16 cellular contexts compared by ENCODE assay signal in genomic region chr18:24678113-24678512, GRCh38.
A peak's percentile ranks its signal among the peaks of the same experiment; 100 is the strongest.
DNase-seq lines count a peak whose midpoint lies in the region; ATAC-seq, FAIRE-seq and TF ChIP-seq lines count a peak whose summit lies in the region.
"Had no signal": no experiment of that assay in that cellular context is flagged by ENCODE, and none has a peak within 500 bp of the region (broad histone marks: within the 10 kb centered on the region; RNA-seq: fewer than 3 reads in every experiment).

No MANE protein-coding gene starts in this region.

- intact Hi-C loops in HepG2 (cut with micrococcal nuclease; ENCODE audit: unreplicated experiment) (no loop called here), right lobe of liver (cut with DNase I) (no loop called here)

- FAIRE-seq in HepG2 (lab: Jason Lieb, UNC) (no peak), GM19239 (lab: Jason Lieb, UNC) (no peak)
- FAIRE-seq: H54 had no signal

- WGBS in HepG2 (ENCODE audit: low lambda C conversion rate): 44% methylated on average over 1 of the region's 1 CpG
- 82% methylated on average over 1 of the region's 1 CpG for WGBS in right lobe of liver (ENCODE audit: insufficient coverage, low coverage, low lambda C conversion rate, missing lambda C conversion rate)

- H3K27ac Mint-ChIP-seq in activated naive CD8-positive, alpha-beta T cell treated with anti-CD3 and anti-CD28 coated beads for 36 hours: no peak overlapping the region
- H3K27ac Mint-ChIP-seq in activated T-helper 17 cell treated with anti-CD3 and anti-CD28 coated beads, Interleukin-2, amount 50 U/mL, for 72 hours: no peak overlapping the region

- no peaks in the 10 kb centered on the region for H3K79me2 ChIP-seq in HepG2 (ENCODE audit: insufficient read depth, low read length)

- CTCF ChIA-PET in HepG2 (lab: Yijun Ruan, JAX; ENCODE audit: low intra/inter-chr PET ratio, low total read pairs): no interaction called here

- TF ChIP-seq RAD21 in HepG2 (CRISPR knock-in tag; IDR thresholded peaks at IDR 0.05): no peak

- no peaks in the 10 kb centered on the region for H3K4me1 ChIP-seq in HepG2 (ENCODE audit: insufficient read depth, low read length)
- no peaks in the 10 kb centered on the region for H3K4me1 ChIP-seq in right lobe of liver
- H3K4me1 ChIP-seq: BLaER1, Caco-2 had no signal

- in situ Hi-C loops in HepG2 (cut with HindIII; ENCODE audit: extremely low pct_ligation_motif_present, low pct_unique_long_range_greater_than_20kb): no loop called here

- no peak overlapping the region for H2AFZ ChIP-seq in HepG2 (ENCODE audit: low read length)

- TF ChIP-seq CTCF in HepG2 (CRISPR knock-in tag; IDR thresholded peaks at IDR 0.05) (no peak), right lobe of liver (IDR thresholded peaks at IDR 0.05) (no peak)

- H3K27ac ChIP-seq in HepG2 (ENCODE audit: extremely low read length, insufficient read depth, low read length) (no peak overlapping the region), right lobe of liver (no peak overlapping the region)
- H3K27ac ChIP-seq: 22Rv1, BLaER1 had no signal

- no peaks in the 10 kb centered on the region for H3K27me3 ChIP-seq in HepG2 (ENCODE audit: control insufficient read depth in 1 of 2, insufficient read depth in 2 of 2, low read length in 2 of 2)
- H3K27me3 ChIP-seq in right lobe of liver: no peaks in the 10 kb centered on the region
- H3K27me3 ChIP-seq: BLaER1 had no signal

- no peak overlapping the region for H3K4me3 Mint-ChIP-seq in activated naive CD8-positive, alpha-beta T cell treated with anti-CD3 and anti-CD28 coated beads for 36 hours
- H3K4me3 Mint-ChIP-seq in activated T-helper 17 cell treated with anti-CD3 and anti-CD28 coated beads, Interleukin-2, amount 50 U/mL, for 72 hours: no peak overlapping the region
- H3K4me3 Mint-ChIP-seq: CD8-positive, alpha-beta memory T cell; IgD-negative memory B cell had no signal

- peaks cover 4% of the 10 kb centered on the region for H3K27me3 Mint-ChIP-seq in activated naive CD8-positive, alpha-beta T cell treated with anti-CD3 and anti-CD28 coated beads for 36 hours
- peaks cover 19% of the 10 kb centered on the region for H3K27me3 Mint-ChIP-seq in activated T-helper 17 cell treated with anti-CD3 and anti-CD28 coated beads, Interleukin-2, amount 50 U/mL, for 72 hours

- TF ChIP-seq POLR2A in HepG2 (IDR thresholded peaks at IDR 0.05; ENCODE audit: insufficient read depth in 1 of 2, low read depth in 2 of 2, low read length in 2 of 2) (no peak), right lobe of liver (IDR thresholded peaks at IDR 0.05) (no peak)

- ATAC-seq in HepG2 (no peak), right lobe of liver (no peak)
- ATAC-seq in activated T-helper 17 cell treated with anti-CD3 and anti-CD28 coated beads, Interleukin-2, amount 50 U/mL, for 72 hours (replicated peaks): no peak
- ATAC-seq: HCT116 had no signal

- H3K36me3 Mint-ChIP-seq in activated naive CD8-positive, alpha-beta T cell treated with anti-CD3 and anti-CD28 coated beads for 36 hours: no peaks in the 10 kb centered on the region
- no peaks in the 10 kb centered on the region for H3K36me3 Mint-ChIP-seq in activated T-helper 17 cell treated with anti-CD3 and anti-CD28 coated beads, Interleukin-2, amount 50 U/mL, for 72 hours (ENCODE audit: low read depth)
- H3K36me3 Mint-ChIP-seq: CD8-positive, alpha-beta memory T cell; IgD-negative memory B cell had no signal

- H3K4me2 ChIP-seq in HepG2 (ENCODE audit: low read depth, low read length): no peak overlapping the region
- H3K4me2 ChIP-seq: BLaER1 had no signal

- H3K9me3 ChIP-seq in HepG2 (ENCODE audit: low read length) (no peaks in the 10 kb centered on the region), right lobe of liver (no peaks in the 10 kb centered on the region)
- H3K9me3 ChIP-seq: BLaER1, Caco-2 had no signal

- DNase-seq in HepG2 (ENCODE audit: low spot score): no peak
- no peak for DNase-seq in right lobe of liver
- DNase-seq in inferior parietal cortex (ENCODE audit: extremely low spot score): peak; percentile 64
- peak; percentile 48 for DNase-seq in retina
- DNase-seq in GM19239 (ENCODE audit: insufficient read length, low spot score): no peak
- no peak for DNase-seq in activated naive CD8-positive, alpha-beta T cell treated with anti-CD3 and anti-CD28 coated beads for 36 hours
- DNase-seq: Caco-2; CD8-positive, alpha-beta memory T cell; DMS53; GF-D8 had no signal

- H4K20me1 ChIP-seq in HepG2 (ENCODE audit: insufficient read depth, low read length): no peaks in the 10 kb centered on the region
- H4K20me1 ChIP-seq: BLaER1 had no signal

- no peak overlapping the region for H3K4me3 ChIP-seq in HepG2 (replicated peaks in 1 of 3; ENCODE audit: insufficient read depth in 1 of 3, low read depth in 2 of 3, low read length in 3 of 3)
- H3K4me3 ChIP-seq in right lobe of liver: no peak overlapping the region
- H3K4me3 ChIP-seq: BLaER1 had no signal

- no peak for TF ChIP-seq EP300 in HepG2 (IDR thresholded peaks at IDR 0.05; ENCODE audit: low read depth in 2 of 2, low read length in 2 of 2)
- TF ChIP-seq EP300 in HepG2 (CRISPR knock-in tag; IDR thresholded peaks at IDR 0.05; ENCODE audit: borderline replicate concordance): no peak

- peaks cover 4% of the 10 kb centered on the region for H3K4me1 Mint-ChIP-seq in activated naive CD8-positive, alpha-beta T cell treated with anti-CD3 and anti-CD28 coated beads for 36 hours
- H3K4me1 Mint-ChIP-seq in activated T-helper 17 cell treated with anti-CD3 and anti-CD28 coated beads, Interleukin-2, amount 50 U/mL, for 72 hours: peaks cover 5% of the 10 kb centered on the region
- H3K4me1 Mint-ChIP-seq: CD8-positive, alpha-beta memory T cell; IgD-negative memory B cell had no signal

- POLR2A ChIA-PET in HepG2 (lab: Yijun Ruan, JAX): no interaction called here

- no peaks in the 10 kb centered on the region for H3K36me3 ChIP-seq in HepG2 (replicated peaks in 1 of 2; ENCODE audit: control insufficient read depth in 1 of 2, insufficient read depth in 2 of 2, low read length in 2 of 2)
- no peaks in the 10 kb centered on the region for H3K36me3 ChIP-seq in right lobe of liver
- H3K36me3 ChIP-seq: BLaER1 had no signal

- no peaks in the 10 kb centered on the region for H3K9me3 Mint-ChIP-seq in activated naive CD8-positive, alpha-beta T cell treated with anti-CD3 and anti-CD28 coated beads for 36 hours
- H3K9me3 Mint-ChIP-seq in activated T-helper 17 cell treated with anti-CD3 and anti-CD28 coated beads, Interleukin-2, amount 50 U/mL, for 72 hours: no peaks in the 10 kb centered on the region
- H3K9me3 Mint-ChIP-seq: CD8-positive, alpha-beta memory T cell; IgD-negative memory B cell had no signal

- no peak overlapping the region for H3K9ac ChIP-seq in HepG2 (ENCODE audit: insufficient read depth, low read depth, low read length)
- H3K9ac ChIP-seq: BLaER1 had no signal

- no TSS peak for BruUV-seq in HepG2 (replicated peaks; lab: Mats Ljungman, UMichigan)

TF ChIP-seq in HepG2, 621 proteins besides CTCF, POLR2A, EP300 and RAD21:
- peak; percentile 84 for TF ChIP-seq MNT (IDR thresholded peaks at IDR 0.05)
- TF ChIP-seq ZNF781 (CRISPR knock-in tag; IDR thresholded peaks at IDR 0.05; ENCODE audit: borderline replicate concordance, not compliant biosample characterization): no peak

Comparison
In these comparisons a context has a peak if more than half of its experiments do, and no peak if none do; other contexts are left out.
1. DNase-seq: peak in inferior parietal cortex (single experiment) and retina (single experiment); none in HepG2 (single experiment), right lobe of liver (0 of 3), GM19239 (single experiment) and activated naive CD8-positive, alpha-beta T cell treated with anti-CD3 and anti-CD28 coated beads for 36 hours (single experiment).